ENCODE assay signal across 1 cellular context in the genomic region with DNA sequence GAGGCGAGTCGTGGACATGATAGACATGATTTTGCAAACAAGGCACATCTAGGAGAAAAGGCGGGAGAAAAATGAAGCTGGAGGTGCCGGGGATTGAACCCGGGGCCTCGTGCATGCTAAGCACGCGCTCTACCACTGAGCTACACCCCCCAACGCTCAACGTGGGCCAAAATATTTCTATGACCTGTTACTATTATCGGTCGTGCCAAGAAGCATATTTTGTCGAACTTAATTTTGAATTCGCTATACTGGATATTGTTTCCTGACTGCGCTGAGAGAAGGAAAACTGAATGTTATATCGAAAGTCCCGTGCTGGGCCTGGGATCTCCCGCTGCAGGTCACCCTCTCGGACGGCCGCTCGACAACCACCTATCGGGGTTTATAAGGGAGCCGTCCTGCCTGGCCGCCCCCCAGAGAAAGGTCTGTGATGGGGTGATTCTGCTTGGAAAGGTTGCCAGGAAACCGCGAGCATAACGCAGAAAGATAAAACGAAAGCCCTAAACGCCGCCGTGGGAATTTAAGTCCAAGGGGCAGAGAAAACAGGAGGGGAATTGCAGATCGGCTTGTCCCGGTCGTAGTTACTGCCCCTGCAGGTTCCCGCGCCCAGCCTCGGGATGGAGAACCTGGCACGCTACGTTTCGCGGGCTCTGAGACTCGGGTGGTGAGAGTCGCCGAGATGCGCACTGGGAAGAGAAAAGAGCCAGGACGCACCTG.
TF ChIP-seq lines count a peak whose summit lies in the region.

No MANE protein-coding gene starts in this region.

TF ChIP-seq in HepG2, 621 proteins besides CTCF, POLR2A, EP300 and RAD21 (continued from another document and continues in another):
- TF ChIP-seq, protein P1, sequence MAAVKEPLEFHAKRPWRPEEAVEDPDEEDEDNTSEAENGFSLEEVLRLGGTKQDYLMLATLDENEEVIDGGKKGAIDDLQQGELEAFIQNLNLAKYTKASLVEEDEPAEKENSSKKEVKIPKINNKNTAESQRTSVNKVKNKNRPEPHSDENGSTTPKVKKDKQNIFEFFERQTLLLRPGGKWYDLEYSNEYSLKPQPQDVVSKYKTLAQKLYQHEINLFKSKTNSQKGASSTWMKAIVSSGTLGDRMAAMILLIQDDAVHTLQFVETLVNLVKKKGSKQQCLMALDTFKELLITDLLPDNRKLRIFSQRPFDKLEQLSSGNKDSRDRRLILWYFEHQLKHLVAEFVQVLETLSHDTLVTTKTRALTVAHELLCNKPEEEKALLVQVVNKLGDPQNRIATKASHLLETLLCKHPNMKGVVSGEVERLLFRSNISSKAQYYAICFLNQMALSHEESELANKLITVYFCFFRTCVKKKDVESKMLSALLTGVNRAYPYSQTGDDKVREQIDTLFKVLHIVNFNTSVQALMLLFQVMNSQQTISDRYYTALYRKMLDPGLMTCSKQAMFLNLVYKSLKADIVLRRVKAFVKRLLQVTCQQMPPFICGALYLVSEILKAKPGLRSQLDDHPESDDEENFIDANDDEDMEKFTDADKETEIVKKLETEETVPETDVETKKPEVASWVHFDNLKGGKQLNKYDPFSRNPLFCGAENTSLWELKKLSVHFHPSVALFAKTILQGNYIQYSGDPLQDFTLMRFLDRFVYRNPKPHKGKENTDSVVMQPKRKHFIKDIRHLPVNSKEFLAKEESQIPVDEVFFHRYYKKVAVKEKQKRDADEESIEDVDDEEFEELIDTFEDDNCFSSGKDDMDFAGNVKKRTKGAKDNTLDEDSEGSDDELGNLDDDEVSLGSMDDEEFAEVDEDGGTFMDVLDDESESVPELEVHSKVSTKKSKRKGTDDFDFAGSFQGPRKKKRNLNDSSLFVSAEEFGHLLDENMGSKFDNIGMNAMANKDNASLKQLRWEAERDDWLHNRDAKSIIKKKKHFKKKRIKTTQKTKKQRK (IDR thresholded peaks at IDR 0.05; ENCODE audit: low read length), result no peak
- no peak for TF ChIP-seq ZNF549 (CRISPR knock-in tag; IDR thresholded peaks at IDR 0.05)
- no peak for TF ChIP-seq SIN3B (IDR thresholded peaks at IDR 0.05; ENCODE audit: low read length)
- TF ChIP-seq SOX13 (IDR thresholded peaks at IDR 0.05), result no peak
- TF ChIP-seq SOX13 (CRISPR knock-in tag; conservative IDR thresholded peaks at IDR 0.05 in 1 of 2, IDR thresholded peaks at IDR 0.05 in 1 of 2), result peak in 1 of 2 experiments; percentile 65; a peak in 2 of 4 replicates
- TF ChIP-seq, protein P2, sequence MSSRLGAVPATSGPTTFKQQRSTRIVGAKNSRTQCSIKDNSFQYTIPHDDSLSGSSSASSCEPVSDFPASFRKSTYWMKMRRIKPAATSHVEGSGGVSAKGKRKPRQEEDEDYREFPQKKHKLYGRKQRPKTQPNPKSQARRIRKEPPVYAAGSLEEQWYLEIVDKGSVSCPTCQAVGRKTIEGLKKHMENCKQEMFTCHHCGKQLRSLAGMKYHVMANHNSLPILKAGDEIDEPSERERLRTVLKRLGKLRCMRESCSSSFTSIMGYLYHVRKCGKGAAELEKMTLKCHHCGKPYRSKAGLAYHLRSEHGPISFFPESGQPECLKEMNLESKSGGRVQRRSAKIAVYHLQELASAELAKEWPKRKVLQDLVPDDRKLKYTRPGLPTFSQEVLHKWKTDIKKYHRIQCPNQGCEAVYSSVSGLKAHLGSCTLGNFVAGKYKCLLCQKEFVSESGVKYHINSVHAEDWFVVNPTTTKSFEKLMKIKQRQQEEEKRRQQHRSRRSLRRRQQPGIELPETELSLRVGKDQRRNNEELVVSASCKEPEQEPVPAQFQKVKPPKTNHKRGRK (CRISPR knock-in tag; IDR thresholded peaks at IDR 0.05), result no peak
- TF ChIP-seq, protein P3, sequence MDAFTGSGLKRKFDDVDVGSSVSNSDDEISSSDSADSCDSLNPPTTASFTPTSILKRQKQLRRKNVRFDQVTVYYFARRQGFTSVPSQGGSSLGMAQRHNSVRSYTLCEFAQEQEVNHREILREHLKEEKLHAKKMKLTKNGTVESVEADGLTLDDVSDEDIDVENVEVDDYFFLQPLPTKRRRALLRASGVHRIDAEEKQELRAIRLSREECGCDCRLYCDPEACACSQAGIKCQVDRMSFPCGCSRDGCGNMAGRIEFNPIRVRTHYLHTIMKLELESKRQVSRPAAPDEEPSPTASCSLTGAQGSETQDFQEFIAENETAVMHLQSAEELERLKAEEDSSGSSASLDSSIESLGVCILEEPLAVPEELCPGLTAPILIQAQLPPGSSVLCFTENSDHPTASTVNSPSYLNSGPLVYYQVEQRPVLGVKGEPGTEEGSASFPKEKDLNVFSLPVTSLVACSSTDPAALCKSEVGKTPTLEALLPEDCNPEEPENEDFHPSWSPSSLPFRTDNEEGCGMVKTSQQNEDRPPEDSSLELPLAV (CRISPR knock-in tag; conservative IDR thresholded peaks at IDR 0.05; ENCODE audit: low read depth), result no peak
- TF ChIP-seq ZNF253 (CRISPR knock-in tag; IDR thresholded peaks at IDR 0.05; ENCODE audit: borderline replicate concordance), result peak; percentile 73; the same call in 1 of the 2 replicates
- TF ChIP-seq TCF7 (IDR thresholded peaks at IDR 0.05; ENCODE audit: low read depth), result peak; percentile 13
- TF ChIP-seq TOPORS (CRISPR knock-in tag; IDR thresholded peaks at IDR 0.05), result peak; percentile 86
- TF ChIP-seq ZFX (CRISPR knock-in tag; IDR thresholded peaks at IDR 0.05; ENCODE audit: low read depth), result peak; percentile 34; the same call in 1 of the 2 replicates
- TF ChIP-seq ZNF761 (CRISPR knock-in tag; conservative IDR thresholded peaks at IDR 0.05), result peak; percentile 93; the same call in 1 of the 2 replicates
- TF ChIP-seq TCF12 (IDR thresholded peaks at IDR 0.05), result no peak
- TF ChIP-seq TCF12 (CRISPR knock-in tag; IDR thresholded peaks at IDR 0.05), result 0 out of 2 replicates have a peak, but pooled peaks have one; percentile 57
- no peak for TF ChIP-seq HNF4A (CRISPR knock-in tag; IDR thresholded peaks at IDR 0.05)
- no peak for TF ChIP-seq EZH2 (conservative IDR thresholded peaks at IDR 0.05; ENCODE audit: low read depth, low read length)
- TF ChIP-seq, protein P4, sequence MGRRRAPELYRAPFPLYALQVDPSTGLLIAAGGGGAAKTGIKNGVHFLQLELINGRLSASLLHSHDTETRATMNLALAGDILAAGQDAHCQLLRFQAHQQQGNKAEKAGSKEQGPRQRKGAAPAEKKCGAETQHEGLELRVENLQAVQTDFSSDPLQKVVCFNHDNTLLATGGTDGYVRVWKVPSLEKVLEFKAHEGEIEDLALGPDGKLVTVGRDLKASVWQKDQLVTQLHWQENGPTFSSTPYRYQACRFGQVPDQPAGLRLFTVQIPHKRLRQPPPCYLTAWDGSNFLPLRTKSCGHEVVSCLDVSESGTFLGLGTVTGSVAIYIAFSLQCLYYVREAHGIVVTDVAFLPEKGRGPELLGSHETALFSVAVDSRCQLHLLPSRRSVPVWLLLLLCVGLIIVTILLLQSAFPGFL (CRISPR knock-in tag; IDR thresholded peaks at IDR 0.05), result no peak
- TF ChIP-seq ZNF234 (CRISPR knock-in tag; conservative IDR thresholded peaks at IDR 0.05), result peak; percentile 26; the same call in 1 of the 2 replicates
- no peak for TF ChIP-seq NFIC (IDR thresholded peaks at IDR 0.05; ENCODE audit: low read length)
- no peak for TF ChIP-seq TBL1XR1 (IDR thresholded peaks at IDR 0.05; ENCODE audit: borderline replicate concordance, low read length, partially characterized antibody)
- TF ChIP-seq SSRP1 (CRISPR knock-in tag; IDR thresholded peaks at IDR 0.05), result 0 out of 2 replicates have a peak, but pooled peaks have one; percentile 66
- TF ChIP-seq RAD51 (IDR thresholded peaks at IDR 0.05; ENCODE audit: borderline replicate concordance), result no peak
- TF ChIP-seq ZNF724P (CRISPR knock-in tag; IDR thresholded peaks at IDR 0.05; ENCODE audit: borderline replicate concordance), result peak; percentile 83
- TF ChIP-seq ZFY (CRISPR knock-in tag; IDR thresholded peaks at IDR 0.05), result peak; percentile 50
- TF ChIP-seq, protein P5, sequence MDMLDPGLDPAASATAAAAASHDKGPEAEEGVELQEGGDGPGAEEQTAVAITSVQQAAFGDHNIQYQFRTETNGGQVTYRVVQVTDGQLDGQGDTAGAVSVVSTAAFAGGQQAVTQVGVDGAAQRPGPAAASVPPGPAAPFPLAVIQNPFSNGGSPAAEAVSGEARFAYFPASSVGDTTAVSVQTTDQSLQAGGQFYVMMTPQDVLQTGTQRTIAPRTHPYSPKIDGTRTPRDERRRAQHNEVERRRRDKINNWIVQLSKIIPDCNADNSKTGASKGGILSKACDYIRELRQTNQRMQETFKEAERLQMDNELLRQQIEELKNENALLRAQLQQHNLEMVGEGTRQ (IDR thresholded peaks at IDR 0.05; ENCODE audit: low read depth, low read length), result no peak
- TF ChIP-seq, protein P5 (CRISPR knock-in tag; IDR thresholded peaks at IDR 0.05; ENCODE audit: borderline replicate concordance), result no peak; the same call in 1 of the 2 replicates
- TF ChIP-seq, protein P6, sequence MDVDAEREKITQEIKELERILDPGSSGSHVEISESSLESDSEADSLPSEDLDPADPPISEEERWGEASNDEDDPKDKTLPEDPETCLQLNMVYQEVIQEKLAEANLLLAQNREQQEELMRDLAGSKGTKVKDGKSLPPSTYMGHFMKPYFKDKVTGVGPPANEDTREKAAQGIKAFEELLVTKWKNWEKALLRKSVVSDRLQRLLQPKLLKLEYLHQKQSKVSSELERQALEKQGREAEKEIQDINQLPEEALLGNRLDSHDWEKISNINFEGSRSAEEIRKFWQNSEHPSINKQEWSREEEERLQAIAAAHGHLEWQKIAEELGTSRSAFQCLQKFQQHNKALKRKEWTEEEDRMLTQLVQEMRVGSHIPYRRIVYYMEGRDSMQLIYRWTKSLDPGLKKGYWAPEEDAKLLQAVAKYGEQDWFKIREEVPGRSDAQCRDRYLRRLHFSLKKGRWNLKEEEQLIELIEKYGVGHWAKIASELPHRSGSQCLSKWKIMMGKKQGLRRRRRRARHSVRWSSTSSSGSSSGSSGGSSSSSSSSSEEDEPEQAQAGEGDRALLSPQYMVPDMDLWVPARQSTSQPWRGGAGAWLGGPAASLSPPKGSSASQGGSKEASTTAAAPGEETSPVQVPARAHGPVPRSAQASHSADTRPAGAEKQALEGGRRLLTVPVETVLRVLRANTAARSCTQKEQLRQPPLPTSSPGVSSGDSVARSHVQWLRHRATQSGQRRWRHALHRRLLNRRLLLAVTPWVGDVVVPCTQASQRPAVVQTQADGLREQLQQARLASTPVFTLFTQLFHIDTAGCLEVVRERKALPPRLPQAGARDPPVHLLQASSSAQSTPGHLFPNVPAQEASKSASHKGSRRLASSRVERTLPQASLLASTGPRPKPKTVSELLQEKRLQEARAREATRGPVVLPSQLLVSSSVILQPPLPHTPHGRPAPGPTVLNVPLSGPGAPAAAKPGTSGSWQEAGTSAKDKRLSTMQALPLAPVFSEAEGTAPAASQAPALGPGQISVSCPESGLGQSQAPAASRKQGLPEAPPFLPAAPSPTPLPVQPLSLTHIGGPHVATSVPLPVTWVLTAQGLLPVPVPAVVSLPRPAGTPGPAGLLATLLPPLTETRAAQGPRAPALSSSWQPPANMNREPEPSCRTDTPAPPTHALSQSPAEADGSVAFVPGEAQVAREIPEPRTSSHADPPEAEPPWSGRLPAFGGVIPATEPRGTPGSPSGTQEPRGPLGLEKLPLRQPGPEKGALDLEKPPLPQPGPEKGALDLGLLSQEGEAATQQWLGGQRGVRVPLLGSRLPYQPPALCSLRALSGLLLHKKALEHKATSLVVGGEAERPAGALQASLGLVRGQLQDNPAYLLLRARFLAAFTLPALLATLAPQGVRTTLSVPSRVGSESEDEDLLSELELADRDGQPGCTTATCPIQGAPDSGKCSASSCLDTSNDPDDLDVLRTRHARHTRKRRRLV (CRISPR knock-in tag; IDR thresholded peaks at IDR 0.05), result peak; percentile 93
- no peak for TF ChIP-seq KDM1A (CRISPR knock-in tag; IDR thresholded peaks at IDR 0.05)
- no peak for TF ChIP-seq SP2 (CRISPR knock-in tag; IDR thresholded peaks at IDR 0.05)
- TF ChIP-seq, protein P7, sequence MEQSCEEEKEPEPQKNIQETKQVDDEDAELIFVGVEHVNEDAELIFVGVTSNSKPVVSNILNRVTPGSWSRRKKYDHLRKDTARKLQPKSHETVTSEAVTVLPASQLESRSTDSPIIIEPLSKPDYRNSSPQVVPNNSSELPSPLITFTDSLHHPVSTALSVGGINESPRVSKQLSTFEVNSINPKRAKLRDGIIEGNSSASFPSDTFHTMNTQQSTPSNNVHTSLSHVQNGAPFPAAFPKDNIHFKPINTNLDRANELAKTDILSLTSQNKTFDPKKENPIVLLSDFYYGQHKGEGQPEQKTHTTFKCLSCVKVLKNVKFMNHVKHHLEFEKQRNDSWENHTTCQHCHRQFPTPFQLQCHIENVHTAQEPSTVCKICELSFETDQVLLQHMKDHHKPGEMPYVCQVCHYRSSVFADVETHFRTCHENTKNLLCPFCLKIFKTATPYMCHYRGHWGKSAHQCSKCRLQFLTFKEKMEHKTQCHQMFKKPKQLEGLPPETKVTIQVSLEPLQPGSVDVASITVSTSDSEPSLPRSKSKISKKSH (CRISPR knock-in tag; IDR thresholded peaks at IDR 0.05; ENCODE audit: borderline replicate concordance), result peak; percentile 13; the same call in 1 of the 2 replicates
- peak; percentile 50 for TF ChIP-seq GFI1 (CRISPR knock-in tag; IDR thresholded peaks at IDR 0.05; ENCODE audit: borderline replicate concordance)
- TF ChIP-seq, protein P8, sequence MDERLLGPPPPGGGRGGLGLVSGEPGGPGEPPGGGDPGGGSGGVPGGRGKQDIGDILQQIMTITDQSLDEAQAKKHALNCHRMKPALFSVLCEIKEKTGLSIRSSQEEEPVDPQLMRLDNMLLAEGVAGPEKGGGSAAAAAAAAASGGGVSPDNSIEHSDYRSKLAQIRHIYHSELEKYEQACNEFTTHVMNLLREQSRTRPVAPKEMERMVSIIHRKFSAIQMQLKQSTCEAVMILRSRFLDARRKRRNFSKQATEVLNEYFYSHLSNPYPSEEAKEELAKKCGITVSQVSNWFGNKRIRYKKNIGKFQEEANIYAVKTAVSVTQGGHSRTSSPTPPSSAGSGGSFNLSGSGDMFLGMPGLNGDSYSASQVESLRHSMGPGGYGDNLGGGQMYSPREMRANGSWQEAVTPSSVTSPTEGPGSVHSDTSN (CRISPR knock-in tag; IDR thresholded peaks at IDR 0.05), result no peak
- TF ChIP-seq ISL2 (CRISPR knock-in tag; IDR thresholded peaks at IDR 0.05), result peak; percentile 83
